In genomic region chr3:159798951-159799350, GRCh38 we compare ENCODE assay signal across 1 cellular context.
TF ChIP-seq lines count a peak whose summit lies in the region.

No MANE protein-coding gene starts in this region.

TF ChIP-seq in WTC11, 78 proteins besides CTCF, POLR2A, EP300 and RAD21 (continued from another document):
- TF ChIP-seq, protein P1, sequence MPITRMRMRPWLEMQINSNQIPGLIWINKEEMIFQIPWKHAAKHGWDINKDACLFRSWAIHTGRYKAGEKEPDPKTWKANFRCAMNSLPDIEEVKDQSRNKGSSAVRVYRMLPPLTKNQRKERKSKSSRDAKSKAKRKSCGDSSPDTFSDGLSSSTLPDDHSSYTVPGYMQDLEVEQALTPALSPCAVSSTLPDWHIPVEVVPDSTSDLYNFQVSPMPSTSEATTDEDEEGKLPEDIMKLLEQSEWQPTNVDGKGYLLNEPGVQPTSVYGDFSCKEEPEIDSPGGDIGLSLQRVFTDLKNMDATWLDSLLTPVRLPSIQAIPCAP (CRISPR knock-in tag; IDR thresholded peaks at IDR 0.05) = no peak
- TF ChIP-seq ZNF138 (CRISPR knock-in tag; conservative IDR thresholded peaks at IDR 0.05) (no peak), GRHL2 (CRISPR knock-in tag; IDR thresholded peaks at IDR 0.05; ENCODE audit: insufficient replicate concordance, severe bottlenecking) (no peak), ERG (CRISPR knock-in tag; IDR thresholded peaks at IDR 0.05) (no peak), RORB (CRISPR knock-in tag; IDR thresholded peaks at IDR 0.05) (no peak), ESRRA (CRISPR knock-in tag; IDR thresholded peaks at IDR 0.05; ENCODE audit: borderline replicate concordance) (no peak), NR3C1 (CRISPR knock-in tag; conservative IDR thresholded peaks at IDR 0.05; ENCODE audit: low read depth) (no peak), ZNF532 (CRISPR knock-in tag; IDR thresholded peaks at IDR 0.05; ENCODE audit: borderline replicate concordance) (no peak)
- TF ChIP-seq, protein P2, sequence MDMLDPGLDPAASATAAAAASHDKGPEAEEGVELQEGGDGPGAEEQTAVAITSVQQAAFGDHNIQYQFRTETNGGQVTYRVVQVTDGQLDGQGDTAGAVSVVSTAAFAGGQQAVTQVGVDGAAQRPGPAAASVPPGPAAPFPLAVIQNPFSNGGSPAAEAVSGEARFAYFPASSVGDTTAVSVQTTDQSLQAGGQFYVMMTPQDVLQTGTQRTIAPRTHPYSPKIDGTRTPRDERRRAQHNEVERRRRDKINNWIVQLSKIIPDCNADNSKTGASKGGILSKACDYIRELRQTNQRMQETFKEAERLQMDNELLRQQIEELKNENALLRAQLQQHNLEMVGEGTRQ (CRISPR knock-in tag; IDR thresholded peaks at IDR 0.05) = no peak
